8 cellular contexts compared by ENCODE assay signal in genomic region chr4:38319456-38320348, GRCh38.
DNase-seq lines count a peak whose midpoint lies in the region; TF ChIP-seq lines count a peak whose summit lies in the region.

No MANE protein-coding gene starts in this region.

- H3K4me3 ChIP-seq in HEK293 (ENCODE audit: low read depth, low read length) (no peak overlapping the region), parathyroid adenoma (ENCODE audit: low read depth, low read length) (peak overlapping the region; percentile 58), thyroid gland (replicated peaks in 1 of 3) (no peak overlapping the region)

- H3K36me3 Mint-ChIP-seq in activated naive CD8-positive, alpha-beta T cell = peaks cover 3% of the 10 kb centered on the region
- H3K36me3 Mint-ChIP-seq in glutamatergic neuron (ENCODE audit: unreplicated experiment) = peaks cover 7% of the 10 kb centered on the region

- H3K4me1 Mint-ChIP-seq in activated naive CD8-positive, alpha-beta T cell (ENCODE audit: low read depth) = peaks cover 54% of the 10 kb centered on the region
- H3K4me1 Mint-ChIP-seq in glutamatergic neuron (ENCODE audit: low read depth, unreplicated experiment) = peaks cover 8% of the 10 kb centered on the region

- TF ChIP-seq CTCF in HEK293 (tag by site-specific recombination; IDR thresholded peaks at IDR 0.05) = peak; percentile 77
- TF ChIP-seq CTCF in glutamatergic neuron (IDR thresholded peaks at IDR 0.05; ENCODE audit: partially characterized antibody, unreplicated experiment) = peak; percentile 97
- TF ChIP-seq CTCF in parathyroid adenoma (IDR thresholded peaks at IDR 0.05) = peak; percentile 94
- peak; percentile 87 to 99 (median 96) for TF ChIP-seq CTCF in thyroid gland (IDR thresholded peaks at IDR 0.05)

- H3K27ac ChIP-seq in HEK293 (ENCODE audit: extremely low read depth, low read depth, low read length) (peak overlapping the region; percentile 57; the same call in 1 of the 2 replicates), parathyroid adenoma (peak overlapping the region; percentile 68), thyroid gland (peak overlapping the region; percentile 57 to 90 (median 70))

- no peaks in the 10 kb centered on the region for H3K9me3 ChIP-seq in HEK293 (ENCODE audit: control insufficient read depth, insufficient read depth, low read depth, low read length)
- H3K9me3 ChIP-seq in parathyroid adenoma (ENCODE audit: control insufficient read depth, low read length) = no peaks in the 10 kb centered on the region
- no peaks in the 10 kb centered on the region for H3K9me3 ChIP-seq in thyroid gland

- WGBS in thyroid gland, 2 donors = 25 to 28% methylated on average over 17 of the region's 17 CpGs

- no peak for TF ChIP-seq POLR2A in thyroid gland (IDR thresholded peaks at IDR 0.05)

- no peak overlapping the region for H3K9ac ChIP-seq in parathyroid adenoma

- H2AFZ ChIP-seq in parathyroid adenoma = peak overlapping the region; percentile 76

- H3K79me2 ChIP-seq in parathyroid adenoma = no peaks in the 10 kb centered on the region

- peak overlapping the region; percentile 88 for H3K4me3 Mint-ChIP-seq in activated naive CD8-positive, alpha-beta T cell
- H3K4me3 Mint-ChIP-seq in glutamatergic neuron (ENCODE audit: unreplicated experiment) = peak overlapping the region; percentile 73

- peak overlapping the region; percentile 87 for H3K27ac Mint-ChIP-seq in activated naive CD8-positive, alpha-beta T cell
- no peak overlapping the region for H3K27ac Mint-ChIP-seq in glutamatergic neuron (ENCODE audit: unreplicated experiment)

- H3K4me1 ChIP-seq in HEK293 (ENCODE audit: control insufficient read depth, insufficient read depth, low read length) = no peaks in the 10 kb centered on the region
- peaks cover 7% of the 10 kb centered on the region for H3K4me1 ChIP-seq in parathyroid adenoma
- H3K4me1 ChIP-seq in thyroid gland = peaks cover 19 to 30% of the 10 kb centered on the region in 2 donors

- intact Hi-C loops in thyroid gland (cut with DNase I) = loop anchor here (5.0 to 10.0 kb wide), 7 partner anchors 65 to 415 kb away; no protein-coding TSS in a partner anchor

- peak; percentile 88 for DNase-seq in EH (ENCODE audit: low read depth)
- DNase-seq in NCI-H1092 (lab: John Stamatoyannopoulos, UW) = peak; percentile 69
- DNase-seq in SKM-1 (lab: John Stamatoyannopoulos, UW; ENCODE audit: unreplicated experiment) = peak; percentile 84
- DNase-seq in glutamatergic neuron = peak; percentile 96
- DNase-seq in thyroid gland = peak; percentile 89 to 95

- no peaks in the 10 kb centered on the region for H3K27me3 Mint-ChIP-seq in activated naive CD8-positive, alpha-beta T cell
- H3K27me3 Mint-ChIP-seq in glutamatergic neuron (ENCODE audit: unreplicated experiment) = peaks cover 9% of the 10 kb centered on the region

- H3K36me3 ChIP-seq in HEK293 (ENCODE audit: control insufficient read depth in 2 of 2, insufficient read depth in 1 of 2, low read length in 2 of 2) (no peaks in the 10 kb centered on the region), parathyroid adenoma (ENCODE audit: control insufficient read depth, insufficient read depth, low read length) (no peaks in the 10 kb centered on the region), thyroid gland (no peaks in the 10 kb centered on the region)

- H3K4me2 ChIP-seq in parathyroid adenoma (ENCODE audit: low read length) = peak overlapping the region; percentile 49

- POLR2A ChIA-PET in HEK293 (lab: Yijun Ruan, JAX) = interaction anchor here (0.7 to 1.2 kb wide), 2 partner anchors 8 to 53 kb away, joined by 3 to 5 read pairs; no protein-coding TSS in a partner anchor

- no peaks in the 10 kb centered on the region for H3K9me3 Mint-ChIP-seq in activated naive CD8-positive, alpha-beta T cell (ENCODE audit: low read depth)
- H3K9me3 Mint-ChIP-seq in glutamatergic neuron (ENCODE audit: unreplicated experiment) = peaks cover 4% of the 10 kb centered on the region

- H3K27me3 ChIP-seq in parathyroid adenoma (ENCODE audit: control insufficient read depth, insufficient read depth, low read length) (no peaks in the 10 kb centered on the region), thyroid gland (no peaks in the 10 kb centered on the region)

- CTCF ChIA-PET in HEK293 (lab: Yijun Ruan, JAX) = interaction anchor here (0.5 to 2.8 kb wide), 30 partner anchors 10 to 460 kb away, joined by 3 to 26 read pairs (median 3); no protein-coding TSS in a partner anchor

TF ChIP-seq in HEK293, 187 proteins besides CTCF, POLR2A, EP300 and RAD21 (continues in another document):
- TF ChIP-seq ZNF416 (tag by site-specific recombination; IDR thresholded peaks at IDR 0.05) (no peak), KLF10 (tag by site-specific recombination; IDR thresholded peaks at IDR 0.05) (no peak), ZSCAN18 (tag by site-specific recombination; IDR thresholded peaks at IDR 0.05) (no peak), ZFHX2 (tag by site-specific recombination; conservative IDR thresholded peaks at IDR 0.05) (no peak), HOXC10 (CRISPR knock-in tag; IDR thresholded peaks at IDR 0.05) (no peak), ZNF335 (tag by site-specific recombination; conservative IDR thresholded peaks at IDR 0.05) (peak; percentile 72), ZNF501 (tag by site-specific recombination; IDR thresholded peaks at IDR 0.05) (no peak), ZNF513 (tag by site-specific recombination; IDR thresholded peaks at IDR 0.05) (0 out of 2 replicates have a peak, but pooled peaks have one; percentile 5), ZNF266 (tag by site-specific recombination; IDR thresholded peaks at IDR 0.05; ENCODE audit: low read depth) (no peak), KLF8 (tag by site-specific recombination; IDR thresholded peaks at IDR 0.05) (no peak), ZNF394 (tag by site-specific recombination; IDR thresholded peaks at IDR 0.05; ENCODE audit: borderline replicate concordance) (no peak), ZBTB7A (tag by site-specific recombination; IDR thresholded peaks at IDR 0.05; ENCODE audit: low read depth) (no peak), BCL11B (tag by site-specific recombination; IDR thresholded peaks at IDR 0.05; ENCODE audit: low read depth) (no peak), ZNF133 (tag by site-specific recombination; IDR thresholded peaks at IDR 0.05) (no peak), ZNF239 (tag by site-specific recombination; IDR thresholded peaks at IDR 0.05) (no peak), ZNF664 (tag by site-specific recombination; IDR thresholded peaks at IDR 0.05) (peak; percentile 41; the same call in 1 of the 2 replicates), ZNF791 (tag by site-specific recombination; IDR thresholded peaks at IDR 0.05) (no peak), ZNF121 (tag by site-specific recombination; IDR thresholded peaks at IDR 0.05) (no peak), MZF1 (tag by site-specific recombination; IDR thresholded peaks at IDR 0.05; ENCODE audit: borderline replicate concordance) (no peak), ZNF600 (tag by site-specific recombination; IDR thresholded peaks at IDR 0.05) (no peak), SP7 (tag by site-specific recombination; IDR thresholded peaks at IDR 0.05) (no peak), WT1 (tag by site-specific recombination; IDR thresholded peaks at IDR 0.05) (no peak), ZNF426 (tag by site-specific recombination; IDR thresholded peaks at IDR 0.05) (no peak), GFI1B (tag by site-specific recombination; IDR thresholded peaks at IDR 0.05) (no peak), ZNF654 (tag by site-specific recombination; IDR thresholded peaks at IDR 0.05; ENCODE audit: low read depth) (peak; percentile 71), ZNF423 (tag by site-specific recombination; IDR thresholded peaks at IDR 0.05) (no peak), ZNF366 (tag by site-specific recombination; conservative IDR thresholded peaks at IDR 0.05) (no peak), ZNF747 (tag by site-specific recombination; IDR thresholded peaks at IDR 0.05) (no peak), MEIS1 (CRISPR knock-in tag; IDR thresholded peaks at IDR 0.05; ENCODE audit: borderline replicate concordance) (no peak), ZNF704 (tag by site-specific recombination; IDR thresholded peaks at IDR 0.05) (no peak)
